17 cellular contexts compared by ENCODE assay signal in genomic region chr7:1967512-1968396, GRCh38.
DNase-seq lines count a peak whose midpoint lies in the region; ATAC-seq and TF ChIP-seq lines count a peak whose summit lies in the region.
"Had no signal": no experiment of that assay in that cellular context is flagged by ENCODE, and none has a peak within 500 bp of the region (broad histone marks: within the 10 kb centered on the region; RNA-seq: fewer than 3 reads in every experiment).

No MANE protein-coding gene starts in this region.

- H3K14ac ChIP-seq in neuronal stem cell (ENCODE audit: low read length), result no peak overlapping the region

- H2BK15ac ChIP-seq in neuronal stem cell (ENCODE audit: low read length), result no peak overlapping the region

- peaks cover 9% of the 10 kb centered on the region for H3K9me3 Mint-ChIP-seq in activated CD4-positive, alpha-beta T cell treated with anti-CD3 and anti-CD28 coated beads, Interleukin-2, amount 10 ng/mL, durations not matched to agents 7 days and 5 days
- H3K9me3 Mint-ChIP-seq in CD8-positive, alpha-beta T cell, result no peaks in the 10 kb centered on the region
- peaks cover 2% of the 10 kb centered on the region for H3K9me3 Mint-ChIP-seq in chondrocyte (ENCODE audit: low read depth)
- H3K9me3 Mint-ChIP-seq: natural killer cell had no signal

- no peak overlapping the region for H2AK5ac ChIP-seq in neuronal stem cell (ENCODE audit: low read depth, low read length)

- peaks cover 22% of the 10 kb centered on the region for H3K4me1 Mint-ChIP-seq in activated CD4-positive, alpha-beta T cell treated with anti-CD3 and anti-CD28 coated beads, Interleukin-2, amount 10 ng/mL, durations not matched to agents 7 days and 5 days
- H3K4me1 Mint-ChIP-seq in CD8-positive, alpha-beta T cell (ENCODE audit: low read depth), result peaks cover 17% of the 10 kb centered on the region
- H3K4me1 Mint-ChIP-seq in chondrocyte (ENCODE audit: low read depth), result no peaks in the 10 kb centered on the region

- H2BK12ac ChIP-seq in neuronal stem cell (ENCODE audit: low read length), result no peak overlapping the region

- no peak overlapping the region for H3K4me2 ChIP-seq in neuronal stem cell (ENCODE audit: insufficient read depth, low read length, poor library complexity, severe bottlenecking)

- no peak overlapping the region for H3K4me3 Mint-ChIP-seq in activated CD4-positive, alpha-beta T cell treated with anti-CD3 and anti-CD28 coated beads, Interleukin-2, amount 10 ng/mL, durations not matched to agents 7 days and 5 days
- H3K4me3 Mint-ChIP-seq in CD8-positive, alpha-beta T cell, result no peak overlapping the region
- no peak overlapping the region for H3K4me3 Mint-ChIP-seq in chondrocyte (ENCODE audit: unreplicated experiment)
- H3K4me3 Mint-ChIP-seq: natural killer cell had no signal

- H3K4ac ChIP-seq in neuronal stem cell (ENCODE audit: low read length), result no peak overlapping the region

- H3K27ac Mint-ChIP-seq in activated CD4-positive, alpha-beta T cell treated with anti-CD3 and anti-CD28 coated beads, Interleukin-2, amount 10 ng/mL, durations not matched to agents 7 days and 5 days, result peak overlapping the region; percentile 52
- H3K27ac Mint-ChIP-seq in CD8-positive, alpha-beta T cell, result peak overlapping the region; percentile 55
- H3K27ac Mint-ChIP-seq in chondrocyte (ENCODE audit: unreplicated experiment), result no peak overlapping the region
- H3K27ac Mint-ChIP-seq: natural killer cell had no signal

- peak overlapping the region; percentile 72 for H3K9ac ChIP-seq in neuronal stem cell (ENCODE audit: low read depth, low read length, poor library complexity)
- H3K9ac ChIP-seq: parathyroid adenoma had no signal

- H3K36me3 Mint-ChIP-seq in activated CD4-positive, alpha-beta T cell treated with anti-CD3 and anti-CD28 coated beads, Interleukin-2, amount 10 ng/mL, durations not matched to agents 7 days and 5 days (ENCODE audit: low read depth), result peaks cover 20% of the 10 kb centered on the region
- H3K36me3 Mint-ChIP-seq in CD8-positive, alpha-beta T cell, result peaks cover 26% of the 10 kb centered on the region
- H3K36me3 Mint-ChIP-seq in chondrocyte (ENCODE audit: low read depth), result peaks cover 21% of the 10 kb centered on the region

- no CpG with 5 or more reads among the region's 45 CpGs for WGBS in neuronal stem cell (ENCODE audit: extremely low coverage in 2 of 2, insufficient read length in 2 of 2, insufficient replicate concordance in 1 of 2), 2 donors

- H3K4me3 ChIP-seq in CD8-positive, alpha-beta T cell (ENCODE audit: low read depth, low read length), result no peak overlapping the region
- H3K4me3 ChIP-seq in neuronal stem cell (ENCODE audit: low read length in 2 of 2), result peak overlapping the region in 1 of 2 donors; percentile 3
- H3K4me3 ChIP-seq: MG63 had no signal

- POLR2A ChIA-PET in activated CD4-positive, alpha-beta T cell treated with anti-CD3 and anti-CD28 coated beads, Interleukin-2, amount 10 ng/mL, durations not matched to agents 7 days and 5 days (lab: Charles Lee), result no interaction called here
- POLR2A ChIA-PET in CD8-positive, alpha-beta T cell (lab: Charles Lee), result no interaction called here

- H3K27me3 Mint-ChIP-seq in activated CD4-positive, alpha-beta T cell treated with anti-CD3 and anti-CD28 coated beads, Interleukin-2, amount 10 ng/mL, durations not matched to agents 7 days and 5 days, result no peaks in the 10 kb centered on the region
- no peaks in the 10 kb centered on the region for H3K27me3 Mint-ChIP-seq in CD8-positive, alpha-beta T cell (ENCODE audit: low read depth)
- no peaks in the 10 kb centered on the region for H3K27me3 Mint-ChIP-seq in chondrocyte (ENCODE audit: low read depth)

- ATAC-seq in CD8-positive, alpha-beta T cell, result no peak
- ATAC-seq: natural killer cell, PC-3, sciatic nerve had no signal

- H4K8ac ChIP-seq in neuronal stem cell (ENCODE audit: low read depth, low read length), result no peak overlapping the region

- H2AFZ ChIP-seq in neuronal stem cell (ENCODE audit: low read length), result no peak overlapping the region
- H2AFZ ChIP-seq: parathyroid adenoma had no signal

- H3K18ac ChIP-seq in neuronal stem cell (ENCODE audit: low read length), result peak overlapping the region; percentile 55

- intact Hi-C loops in CD8-positive, alpha-beta T cell (cut with DNase I, micrococcal nuclease), result no loop called here

- no peaks in the 10 kb centered on the region for H3K9me3 ChIP-seq in CD8-positive, alpha-beta T cell (ENCODE audit: low read length)
- H3K9me3 ChIP-seq in neuronal stem cell (replicated peaks in 1 of 2; ENCODE audit: control insufficient read depth in 2 of 2, insufficient read depth in 1 of 2, low read depth in 1 of 2, low read length in 2 of 2), result no peaks in the 10 kb centered on the region
- H3K9me3 ChIP-seq: MG63 had no signal

- no peak overlapping the region for H2BK5ac ChIP-seq in neuronal stem cell (ENCODE audit: low read length)

- no peaks in the 10 kb centered on the region for H3K27me3 ChIP-seq in CD8-positive, alpha-beta T cell (ENCODE audit: insufficient read depth, low read length)
- no peaks in the 10 kb centered on the region for H3K27me3 ChIP-seq in neuronal stem cell (ENCODE audit: control insufficient read depth in 3 of 3, insufficient read depth in 3 of 3, low read depth in 1 of 3, low read length in 3 of 3)
- H3K27me3 ChIP-seq: MG63 had no signal

- no peak overlapping the region for H2BK120ac ChIP-seq in neuronal stem cell (ENCODE audit: low read depth, low read length)

- CTCF ChIA-PET in activated CD4-positive, alpha-beta T cell treated with anti-CD3 and anti-CD28 coated beads, Interleukin-2, amount 10 ng/mL, durations not matched to agents 7 days and 5 days (lab: Charles Lee), result no interaction called here
- CTCF ChIA-PET in CD8-positive, alpha-beta T cell (lab: Charles Lee), result no interaction called here

- H4K91ac ChIP-seq in neuronal stem cell (ENCODE audit: low read depth, low read length, poor library complexity), result no peak overlapping the region

- no peak for TF ChIP-seq CTCF in CD8-positive, alpha-beta T cell (IDR thresholded peaks at IDR 0.05)
- TF ChIP-seq CTCF in chondrocyte (IDR thresholded peaks at IDR 0.05), result no peak

- peaks cover 4% of the 10 kb centered on the region for H3K4me1 ChIP-seq in CD8-positive, alpha-beta T cell (ENCODE audit: insufficient read depth, low read length)
- peaks cover 0 to 7% of the 10 kb centered on the region in 2 donors for H3K4me1 ChIP-seq in neuronal stem cell (ENCODE audit: control insufficient read depth in 2 of 2, insufficient read depth in 1 of 2, low read depth in 1 of 2, low read length in 2 of 2)
- H3K4me1 ChIP-seq: parathyroid adenoma had no signal

- H3K36me3 ChIP-seq in CD8-positive, alpha-beta T cell (ENCODE audit: insufficient read depth, low read length), result no peaks in the 10 kb centered on the region
- H3K36me3 ChIP-seq in neuronal stem cell (replicated peaks in 1 of 2; ENCODE audit: control insufficient read depth in 2 of 2, insufficient read depth in 2 of 2, low read length in 2 of 2), result peaks cover 7 to 12% of the 10 kb centered on the region in 2 donors
- H3K36me3 ChIP-seq: MG63 had no signal

- H3K23ac ChIP-seq in neuronal stem cell (ENCODE audit: low read depth, low read length, poor library complexity), result peak overlapping the region; percentile 89

- H3K27ac ChIP-seq in CD8-positive, alpha-beta T cell (ENCODE audit: low read depth, low read length), result no peak overlapping the region
- no peak overlapping the region for H3K27ac ChIP-seq in neuronal stem cell (replicated peaks; ENCODE audit: low read length)
- H3K27ac ChIP-seq: parathyroid adenoma had no signal

- peaks cover 6% of the 10 kb centered on the region for H3K79me1 ChIP-seq in neuronal stem cell (ENCODE audit: low read depth, low read length)

- DNase-seq in activated CD4-positive, alpha-beta T cell treated with anti-CD3 and anti-CD28 coated beads, Interleukin-2, amount 10 ng/mL, durations not matched to agents 7 days and 5 days, result no peak
- DNase-seq in activated CD4-positive, alpha-beta T cell treated with anti-CD3 and anti-CD28 coated beads for 48 hours, result no peak
- no peak for DNase-seq in CD8-positive, alpha-beta T cell
- DNase-seq in chondrocyte (ENCODE audit: low spot score) (peak; percentile 81), neuronal stem cell (ENCODE audit: low spot score) (no peak), HuH-7.5 (ENCODE audit: low spot score) (no peak)
- DNase-seq in stimulated activated naive CD4-positive, alpha-beta T cell treated with Interleukin-2 at 50 U/mL for 16 hours (lab: John Stamatoyannopoulos, UW), result no peak
- no peak for DNase-seq in stimulated activated CD4-positive, alpha-beta T cell treated with anti-CD3 and anti-CD28 coated beads, Interleukin-4, amount 100 ng/mL, for 4 hours
- DNase-seq: activated CD4-positive, alpha-beta T cell treated with anti-CD3 and anti-CD28 coated beads, Interleukin-2, amount 50 U/mL, for 4 hours; activated gamma-delta T cell; H7; MG63; natural killer cell; PC-3; SIG-M5 had no signal
